Comparison of ENCODE assay signal across 1 cellular context in the genomic region with DNA sequence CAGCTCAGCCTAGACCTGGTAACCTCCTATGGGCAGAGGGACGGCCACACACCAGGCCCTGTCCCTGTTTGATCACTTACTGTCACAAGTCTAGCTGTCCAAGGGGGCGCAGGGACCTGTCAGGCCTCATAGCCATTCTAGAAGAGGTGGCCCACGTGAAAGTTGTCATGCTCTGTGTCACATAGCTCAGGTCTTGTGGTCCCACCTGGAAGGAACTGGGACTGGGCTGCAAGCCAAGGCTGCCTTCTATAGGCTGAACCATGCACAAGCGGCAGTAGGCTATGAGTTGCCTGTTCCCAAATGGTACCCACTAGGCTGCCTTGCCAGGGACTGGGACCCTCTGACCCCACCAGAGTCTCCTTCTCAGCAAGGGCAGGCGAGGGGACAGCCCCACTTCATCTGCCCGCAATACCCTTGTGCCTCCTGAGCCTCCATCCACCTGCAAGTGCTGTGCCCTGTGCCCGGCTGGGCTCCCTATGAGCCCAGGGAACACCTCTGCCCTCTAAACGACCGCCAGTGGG.
TF ChIP-seq lines count a peak whose summit lies in the region.

No MANE protein-coding gene starts in this region.

TF ChIP-seq in HEK293, 187 proteins besides CTCF, POLR2A, EP300 and RAD21 (continued from another document):
- TF ChIP-seq ZFP69B (tag by site-specific recombination; IDR thresholded peaks at IDR 0.05), result no peak
- no peak for TF ChIP-seq ZNF621 (tag by site-specific recombination; IDR thresholded peaks at IDR 0.05)
- TF ChIP-seq ZNF501 (tag by site-specific recombination; IDR thresholded peaks at IDR 0.05), result no peak
- TF ChIP-seq MYNN (tag by site-specific recombination; IDR thresholded peaks at IDR 0.05; ENCODE audit: borderline replicate concordance), result no peak
- TF ChIP-seq ZNF626 (tag by site-specific recombination; IDR thresholded peaks at IDR 0.05), result no peak
- no peak for TF ChIP-seq ZNF837 (tag by site-specific recombination; IDR thresholded peaks at IDR 0.05)
- no peak for TF ChIP-seq ZNF76 (tag by site-specific recombination; IDR thresholded peaks at IDR 0.05; ENCODE audit: borderline replicate concordance, low read depth)
- TF ChIP-seq ZNF580 (tag by site-specific recombination; IDR thresholded peaks at IDR 0.05), result no peak
